ENCODE assay signal across 15 cellular contexts in the genomic region with DNA sequence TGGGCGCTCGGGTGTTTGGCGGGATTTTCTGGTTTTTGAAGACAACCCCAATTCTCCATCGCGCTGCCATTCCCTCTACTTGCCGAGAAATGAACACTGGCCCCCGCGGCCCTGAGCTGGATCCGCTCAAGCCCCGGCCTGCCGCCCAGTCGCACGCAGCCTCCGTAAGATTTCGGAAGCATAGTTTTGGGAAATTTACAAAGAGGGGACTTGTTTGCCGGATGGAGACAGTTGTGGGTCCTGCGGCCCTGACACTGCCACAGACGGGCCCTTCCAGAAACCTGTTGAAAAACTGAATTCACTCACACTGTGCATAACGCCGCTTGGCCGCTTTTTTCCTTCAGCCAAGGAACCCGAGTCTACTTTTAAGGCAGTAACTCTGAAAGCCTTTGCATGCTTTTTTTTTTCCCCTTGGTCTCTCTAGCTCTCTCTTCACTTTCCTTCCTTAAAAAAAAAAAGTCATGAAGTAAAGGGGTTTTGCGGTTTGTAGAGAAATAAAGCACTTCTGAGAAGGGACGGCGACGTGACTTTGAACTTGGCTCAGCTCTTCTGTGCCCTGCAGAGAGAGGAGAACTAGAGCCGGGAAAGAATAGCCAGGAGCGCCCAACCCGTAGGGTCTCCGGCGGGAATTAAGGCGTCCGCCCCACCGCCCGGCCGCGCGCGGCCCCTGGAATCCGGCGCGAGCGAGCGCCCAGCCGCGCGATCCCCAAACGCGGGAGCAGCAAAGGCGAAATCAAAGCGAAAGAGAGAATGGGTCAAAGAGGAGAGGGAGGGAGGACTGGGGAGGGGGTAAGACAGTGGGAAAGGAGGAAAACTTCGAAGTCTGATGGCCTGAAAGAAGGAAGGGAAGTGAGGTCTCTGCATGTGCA. TPM values are rescaled to one million over a fixed set of nuclear protein-coding genes. Genes with fewer than 3 reads are reported as not detected.
DNase-seq lines count a peak whose midpoint lies in the region; ATAC-seq and TF ChIP-seq lines count a peak whose summit lies in the region.
"Had no signal": no experiment of that assay in that cellular context is flagged by ENCODE, and none has a peak within 500 bp of the region (broad histone marks: within the 10 kb centered on the region; RNA-seq: fewer than 3 reads in every experiment).

No MANE protein-coding gene starts in this region.

- H3K27me3 Mint-ChIP-seq in activated CD4-positive, alpha-beta T cell treated with anti-CD3 and anti-CD28 coated beads, Interleukin-2, amount 10 ng/mL, durations not matched to agents 24 days and 14 days = peaks cover 69% of the 10 kb centered on the region
- peaks cover 62% of the 10 kb centered on the region for H3K27me3 Mint-ChIP-seq in activated CD4-positive, alpha-beta T cell treated with anti-CD3 and anti-CD28 coated beads for 36 hours
- H3K27me3 Mint-ChIP-seq in neural crest cell (ENCODE audit: low read depth) = peaks cover 79% of the 10 kb centered on the region
- peaks cover 53 to 70% of the 10 kb centered on the region in 2 donors for H3K27me3 Mint-ChIP-seq in T-cell

- H3K4me3 Mint-ChIP-seq in activated CD4-positive, alpha-beta T cell treated with anti-CD3 and anti-CD28 coated beads, Interleukin-2, amount 10 ng/mL, durations not matched to agents 24 days and 14 days = peak overlapping the region; percentile 39
- no peak overlapping the region for H3K4me3 Mint-ChIP-seq in activated CD4-positive, alpha-beta T cell treated with anti-CD3 and anti-CD28 coated beads for 36 hours
- H3K4me3 Mint-ChIP-seq in neural crest cell = peak overlapping the region; percentile 83
- peak overlapping the region in 1 of 3 donors; percentile 30 for H3K4me3 Mint-ChIP-seq in T-cell

- H3K4me2 ChIP-seq in Loucy (ENCODE audit: low read depth, low read length, poor library complexity, severe bottlenecking) = peak overlapping the region; percentile 98

- H3K9me2 ChIP-seq in Loucy (replicated peaks; ENCODE audit: low read depth, low read length) = no peaks in the 10 kb centered on the region

- CTCF ChIA-PET in activated CD4-positive, alpha-beta T cell treated with anti-CD3 and anti-CD28 coated beads for 36 hours (lab: Charles Lee) = no interaction called here
- CTCF ChIA-PET in T-cell (lab: Charles Lee) = no interaction called here

- H3K27ac ChIP-seq in ectodermal cell (ENCODE audit: insufficient read depth, low read depth, low read length, poor library complexity, severe bottlenecking) = peak overlapping the region; percentile 31
- H3K27ac ChIP-seq: ascending aorta, HL-60, lower lobe of right lung had no signal

- peaks cover 4% of the 10 kb centered on the region for H3K4me1 Mint-ChIP-seq in activated CD4-positive, alpha-beta T cell treated with anti-CD3 and anti-CD28 coated beads, Interleukin-2, amount 10 ng/mL, durations not matched to agents 24 days and 14 days
- peaks cover 13% of the 10 kb centered on the region for H3K4me1 Mint-ChIP-seq in activated CD4-positive, alpha-beta T cell treated with anti-CD3 and anti-CD28 coated beads for 36 hours
- H3K4me1 Mint-ChIP-seq in neural crest cell (peaks cover 20% of the 10 kb centered on the region), T-cell (peaks cover 12 to 17% (median 15%) of the 10 kb centered on the region in 3 donors)

- ATAC-seq in activated CD4-positive, alpha-beta T cell treated with anti-CD3 and anti-CD28 coated beads for 36 hours = no peak
- no peak for ATAC-seq in T-cell (replicated peaks in 1 of 4)
- ATAC-seq: lower lobe of right lung had no signal

- H3K27ac Mint-ChIP-seq in activated CD4-positive, alpha-beta T cell treated with anti-CD3 and anti-CD28 coated beads, Interleukin-2, amount 10 ng/mL, durations not matched to agents 24 days and 14 days = no peak overlapping the region
- H3K27ac Mint-ChIP-seq in activated CD4-positive, alpha-beta T cell treated with anti-CD3 and anti-CD28 coated beads for 36 hours = no peak overlapping the region
- H3K27ac Mint-ChIP-seq in neural crest cell (ENCODE audit: unreplicated experiment) (no peak overlapping the region), T-cell (no peak overlapping the region)

- H3K27me3 ChIP-seq in Loucy (ENCODE audit: insufficient read depth, low read length, poor library complexity, severe bottlenecking) (no peaks in the 10 kb centered on the region), ectodermal cell (ENCODE audit: control insufficient read depth, insufficient read depth, low read length, poor library complexity, severe bottlenecking) (peaks cover 59% of the 10 kb centered on the region)

- H3K36me3 ChIP-seq in Loucy (ENCODE audit: insufficient read depth, low read length) (no peaks in the 10 kb centered on the region), ectodermal cell (ENCODE audit: control insufficient read depth, insufficient read depth, low read length) (peaks cover 11% of the 10 kb centered on the region)
- H3K36me3 ChIP-seq: ascending aorta, lower lobe of right lung had no signal

- H3K79me2 ChIP-seq in Loucy (ENCODE audit: insufficient read depth, low read length) = no peaks in the 10 kb centered on the region

- H3F3A ChIP-seq in Loucy (ENCODE audit: low read depth) = no peaks in the 10 kb centered on the region

- peaks cover 12% of the 10 kb centered on the region for H3K4me1 ChIP-seq in Loucy (ENCODE audit: insufficient read depth, low read length, poor library complexity, severe bottlenecking)
- H3K4me1 ChIP-seq in ectodermal cell (ENCODE audit: control insufficient read depth, insufficient read depth, low read length) = peaks cover 27% of the 10 kb centered on the region

- no peaks in the 10 kb centered on the region for H4K20me1 ChIP-seq in Loucy (ENCODE audit: insufficient read depth, low read length, poor library complexity, severe bottlenecking)

- H3K4me3 ChIP-seq in Loucy (ENCODE audit: low read length, poor library complexity, severe bottlenecking) (peak overlapping the region; percentile 81), ectodermal cell (ENCODE audit: insufficient read depth, low read depth, low read length) (peak overlapping the region; percentile 94)
- H3K4me3 ChIP-seq: ascending aorta, lower lobe of right lung had no signal

- POLR2A ChIA-PET in activated CD4-positive, alpha-beta T cell treated with anti-CD3 and anti-CD28 coated beads for 36 hours (lab: Charles Lee) = no interaction called here
- POLR2A ChIA-PET in T-cell (lab: Charles Lee) = interaction anchor here in 1 of 2 donors (0.5 to 0.7 kb wide), 2 partner anchors 18 to 345 kb away, joined by 3 to 8 read pairs; no protein-coding TSS in a partner anchor

- H3K36me3 Mint-ChIP-seq in activated CD4-positive, alpha-beta T cell treated with anti-CD3 and anti-CD28 coated beads, Interleukin-2, amount 10 ng/mL, durations not matched to agents 24 days and 14 days (ENCODE audit: low read depth) = peaks cover under 1% of the 10 kb centered on the region
- no peaks in the 10 kb centered on the region for H3K36me3 Mint-ChIP-seq in activated CD4-positive, alpha-beta T cell treated with anti-CD3 and anti-CD28 coated beads for 36 hours (ENCODE audit: low read depth)
- peaks cover 4% of the 10 kb centered on the region for H3K36me3 Mint-ChIP-seq in neural crest cell (ENCODE audit: low read depth)
- H3K36me3 Mint-ChIP-seq in T-cell = no peaks in the 10 kb centered on the region

- no peak for TF ChIP-seq CTCF in Loucy (conservative IDR thresholded peaks at IDR 0.05; ENCODE audit: low read length)
- TF ChIP-seq CTCF in neural crest cell (conservative IDR thresholded peaks at IDR 0.05) = no peak

- 8 to 9% methylated on average over 52 of the region's 52 CpGs for WGBS in ectodermal cell, 2 experiments

- H3K9me3 ChIP-seq in Loucy (ENCODE audit: insufficient read depth, low read depth, low read length) = no peaks in the 10 kb centered on the region
- no peaks in the 10 kb centered on the region for H3K9me3 ChIP-seq in ectodermal cell (ENCODE audit: control insufficient read depth, low read length)
- H3K9me3 ChIP-seq: ascending aorta, lower lobe of right lung had no signal

- peaks cover 22% of the 10 kb centered on the region for H3K9me3 Mint-ChIP-seq in activated CD4-positive, alpha-beta T cell treated with anti-CD3 and anti-CD28 coated beads, Interleukin-2, amount 10 ng/mL, durations not matched to agents 24 days and 14 days
- H3K9me3 Mint-ChIP-seq in activated CD4-positive, alpha-beta T cell treated with anti-CD3 and anti-CD28 coated beads for 36 hours (ENCODE audit: low read depth) = peaks cover 6% of the 10 kb centered on the region
- H3K9me3 Mint-ChIP-seq in neural crest cell = peaks cover 3% of the 10 kb centered on the region
- peaks cover 0 to 31% (median 9%) of the 10 kb centered on the region in 3 donors for H3K9me3 Mint-ChIP-seq in T-cell

- intact Hi-C loops in activated CD4-positive, alpha-beta T cell treated with anti-CD3 and anti-CD28 coated beads, Interleukin-2, amount 10 ng/mL, durations not matched to agents 24 days and 14 days (cut with micrococcal nuclease) = loop anchor here (2.0 kb wide), 2 partner anchors 15 to 19 kb away; no protein-coding TSS in a partner anchor
- intact Hi-C loops in activated CD4-positive, alpha-beta T cell treated with anti-CD3 and anti-CD28 coated beads for 36 hours (cut with DNase I, micrococcal nuclease) = loop anchor here (2.0 to 10.0 kb wide), 3 partner anchors 13 to 533 kb away; no protein-coding TSS in a partner anchor

- peak overlapping the region; percentile 88 for H2AFZ ChIP-seq in Loucy (ENCODE audit: low read length)

- H3K9ac ChIP-seq in Loucy (ENCODE audit: low read depth, low read length, poor library complexity, severe bottlenecking) = peak overlapping the region; percentile 48

- peak; percentile 57 for DNase-seq in activated CD4-positive, alpha-beta T cell treated with anti-CD3 and anti-CD28 coated beads, Interleukin-2, amount 10 ng/mL, durations not matched to agents 24 days and 14 days
- DNase-seq in activated CD4-positive, alpha-beta T cell treated with anti-CD3 and anti-CD28 coated beads for 36 hours = no peak
- DNase-seq in neural crest cell (ENCODE audit: low read depth, low spot score) (no peak), OCI-M1 (lab: John Stamatoyannopoulos, UW) (no peak), NCI-H1694 (lab: John Stamatoyannopoulos, UW) (no peak), T-cell (no peak)
- DNase-seq: ACHN, DMS53, lower lobe of right lung had no signal

RNA-seq across cellular contexts. Expression of a gene that starts 3.4 kb away (rescaled TPM):
- 0.07 TPM in 1 of 2 replicates, not detected in the other for total RNA-seq in activated CD4-positive, alpha-beta T cell treated with anti-CD3 and anti-CD28 coated beads, Interleukin-2, amount 10 ng/mL, durations not matched to agents 24 days and 14 days
- not detected for total RNA-seq in activated CD4-positive, alpha-beta T cell treated with anti-CD3 and anti-CD28 coated beads for 36 hours
- polyA plus RNA-seq in ectodermal cell (2013, experiment 1 of 4) = 345 TPM
- polyA plus RNA-seq in ectodermal cell (2013, experiment 2 of 4) = 289 TPM
- 282 TPM for polyA plus RNA-seq in ectodermal cell (2013, experiment 3 of 4)
- polyA plus RNA-seq in ectodermal cell (2013, experiment 4 of 4) = 292 TPM
- total RNA-seq in neural crest cell (48.6 and 55.3 TPM in 2 replicates), T-cell (under 1 TPM in 3 of 5 donors, not detected in 2; 0.10 to 0.88 (median 0.85) TPM)
- total RNA-seq: ascending aorta; lower lobe of right lung; renal cortical epithelial cell; T-helper 2 cell treated with Interferon-gamma antibody and Interleukin-4, amounts not matched to agents 100 ng/mL and 5 ng/mL, for 36 hours had no signal

RNA-seq across cellular contexts. Expression of a gene that starts 6.6 kb away (rescaled TPM):
- not detected in 2 replicates for total RNA-seq in activated CD4-positive, alpha-beta T cell treated with anti-CD3 and anti-CD28 coated beads, Interleukin-2, amount 10 ng/mL, durations not matched to agents 24 days and 14 days
- total RNA-seq in activated CD4-positive, alpha-beta T cell treated with anti-CD3 and anti-CD28 coated beads for 36 hours = not detected
- 65.6 TPM for polyA plus RNA-seq in ectodermal cell (2013, experiment 1 of 4)
- 64.1 TPM for polyA plus RNA-seq in ectodermal cell (2013, experiment 2 of 4)
- polyA plus RNA-seq in ectodermal cell (2013, experiment 3 of 4) = 56.2 TPM
- 56.2 TPM for polyA plus RNA-seq in ectodermal cell (2013, experiment 4 of 4)
- 6.3 and 6.7 TPM in 2 replicates for total RNA-seq in neural crest cell
- under 1 TPM in 3 of 5 donors, not detected in 2; 0.07 to 0.09 (median 0.09) TPM for total RNA-seq in T-cell
- total RNA-seq: ascending aorta; lower lobe of right lung; renal cortical epithelial cell; T-helper 2 cell treated with Interferon-gamma antibody and Interleukin-4, amounts not matched to agents 100 ng/mL and 5 ng/mL, for 36 hours had no signal

Comparison
In these comparisons a context has a peak if more than half of its experiments do, and no peak if none do; other contexts are left out.
1. RNA of a gene that starts 3.4 kb away (total RNA-seq): 48.6 to 55.3 TPM in neural crest cell; 0.10 to 0.88 TPM in T-cell, not detected in activated CD4-positive, alpha-beta T cell treated with anti-CD3 and anti-CD28 coated beads for 36 hours and 0.07 TPM in activated CD4-positive, alpha-beta T cell treated with anti-CD3 and anti-CD28 coated beads, Interleukin-2, amount 10 ng/mL, durations not matched to agents 24 days and 14 days; every median in the first group is over 10 times any median in the second.